ENCODE assay signal across 15 cellular contexts in genomic region chr1:243499711-243500110, GRCh38.
DNase-seq lines count a peak whose midpoint lies in the region; ATAC-seq and TF ChIP-seq lines count a peak whose summit lies in the region.
"Had no signal": no experiment of that assay in that cellular context is flagged by ENCODE, and none has a peak within 500 bp of the region (broad histone marks: within the 10 kb centered on the region; RNA-seq: fewer than 3 reads in every experiment).

No MANE protein-coding gene starts in this region.

- no peak overlapping the region for H3K27ac ChIP-seq in IMR-90 (ENCODE audit: insufficient read depth, low read length)
- no peak overlapping the region for H3K27ac ChIP-seq in esophagus muscularis mucosa (replicated peaks in 1 of 4)
- H3K27ac ChIP-seq in smooth muscle cell (ENCODE audit: low read depth), result peak overlapping the region; percentile 74
- H3K27ac ChIP-seq: C4-2B had no signal

- no peak overlapping the region for H4K5ac ChIP-seq in IMR-90 (ENCODE audit: low read depth, low read length)

- TF ChIP-seq EP300 in esophagus muscularis mucosa (IDR thresholded peaks at IDR 0.05), result no peak

- POLR2A ChIA-PET in IMR-90 (lab: Charles Lee; ENCODE audit: unreplicated experiment), result no interaction called here

- H3K23ac ChIP-seq in IMR-90 (ENCODE audit: low read depth, low read length), result no peak overlapping the region

- H2AK9ac ChIP-seq in IMR-90 (replicated peaks; ENCODE audit: low read depth, low read length, poor library complexity), result no peak overlapping the region

- no peak for TF ChIP-seq RAD21 in IMR-90 (IDR thresholded peaks at IDR 0.05; ENCODE audit: low read length)

- H2BK5ac ChIP-seq in IMR-90 (ENCODE audit: low read depth, low read length, poor library complexity, severe bottlenecking), result no peak overlapping the region

- H3K36me3 ChIP-seq in IMR-90 (ENCODE audit: control insufficient read depth, insufficient read depth, low read length) (peaks cover 3% of the 10 kb centered on the region), esophagus muscularis mucosa (peaks cover under 1 to 39% (median 11%) of the 10 kb centered on the region in 4 donors), smooth muscle cell (ENCODE audit: low read depth) (no peaks in the 10 kb centered on the region)

- no peak overlapping the region for H3K9ac ChIP-seq in IMR-90 (ENCODE audit: low read depth, low read length)
- H3K9ac ChIP-seq in smooth muscle cell (ENCODE audit: low read depth), result no peak overlapping the region
- H3K9ac ChIP-seq: GM23248 had no signal

- H4K20me1 ChIP-seq in IMR-90 (ENCODE audit: insufficient read depth, low read length), result no peaks in the 10 kb centered on the region
- no peaks in the 10 kb centered on the region for H4K20me1 ChIP-seq in smooth muscle cell (ENCODE audit: low read depth)

- dilution Hi-C loops in IMR-90 (cut with HindIII; ENCODE audit: low sequenced_read_pairs, unreplicated experiment), result no loop called here

- H3K14ac ChIP-seq in IMR-90 (replicated peaks; ENCODE audit: low read depth, low read length), result no peak overlapping the region

- H3K27me3 ChIP-seq in IMR-90 (ENCODE audit: control insufficient read depth, insufficient read depth, low read length) (no peaks in the 10 kb centered on the region), esophagus muscularis mucosa (no peaks in the 10 kb centered on the region), smooth muscle cell (ENCODE audit: low read depth) (no peaks in the 10 kb centered on the region)
- H3K27me3 ChIP-seq: BE2C had no signal

- H2BK15ac ChIP-seq in IMR-90 (ENCODE audit: low read depth, low read length), result no peak overlapping the region

- CTCF ChIA-PET in IMR-90 (lab: Yijun Ruan, JAX), result no interaction called here

- in situ Hi-C loops in IMR-90 (cut with MboI; ENCODE audit: low sequenced_read_pairs), result loop anchor here (25.0 kb wide), 1 partner anchor 788 kb away; no protein-coding TSS in a partner anchor

- no CpG with 5 or more reads among the region's 10 CpGs for WGBS in IMR-90 (ENCODE audit: extremely low coverage in 2 of 2, insufficient read length in 1 of 2), 2 experiments
- 95% methylated on average over 10 of the region's 10 CpGs for WGBS in esophagus muscularis mucosa
- WGBS in smooth muscle cell (ENCODE audit: low lambda C conversion rate), result 97% methylated on average over 10 of the region's 10 CpGs

- peaks cover 0 to under 1% of the 10 kb centered on the region in 2 donors for H3K36me3 Mint-ChIP-seq in activated T-cell treated with anti-CD3 and anti-CD28 coated beads, Interleukin-2, amount 50 U/mL, for 72 hours (ENCODE audit: insufficient read depth in 2 of 2)
- peaks cover 31% of the 10 kb centered on the region for H3K36me3 Mint-ChIP-seq in activated T-cell treated with anti-CD3 and anti-CD28 coated beads, Interleukin-2, amount 50 U/mL, for 4 hours (ENCODE audit: insufficient read depth)

- H3K18ac ChIP-seq in IMR-90 (ENCODE audit: low read depth, low read length), result no peak overlapping the region

- 0 out of 2 replicates have a peak overlapping the region, but pooled peaks have one; percentile 11 for H2AK5ac ChIP-seq in IMR-90 (ENCODE audit: low read depth, low read length)

- H3K79me2 ChIP-seq in smooth muscle cell (ENCODE audit: low read depth), result no peaks in the 10 kb centered on the region

- no peaks in the 10 kb centered on the region for H3K4me1 Mint-ChIP-seq in activated T-cell treated with anti-CD3 and anti-CD28 coated beads, Interleukin-2, amount 50 U/mL, for 72 hours (ENCODE audit: low read depth)
- no peaks in the 10 kb centered on the region for H3K4me1 Mint-ChIP-seq in activated T-cell treated with anti-CD3 and anti-CD28 coated beads, Interleukin-2, amount 50 U/mL, for 4 hours (ENCODE audit: low read depth)

- no peak overlapping the region for H2BK20ac ChIP-seq in IMR-90 (ENCODE audit: low read depth, low read length)

- BruUV-seq in IMR-90 (replicated peaks; lab: Mats Ljungman, UMichigan), result no TSS peak

- H3K27ac Mint-ChIP-seq in activated T-cell treated with anti-CD3 and anti-CD28 coated beads, Interleukin-2, amount 50 U/mL, for 72 hours, result peak overlapping the region; percentile 67
- H3K27ac Mint-ChIP-seq: IgD-negative memory B cell had no signal

- H3K9me3 ChIP-seq in IMR-90 (ENCODE audit: control insufficient read depth, insufficient read depth, low read length), result no peaks in the 10 kb centered on the region
- no peaks in the 10 kb centered on the region for H3K9me3 ChIP-seq in esophagus muscularis mucosa
- H3K9me3 ChIP-seq in smooth muscle cell (replicated peaks; ENCODE audit: low read depth), result no peaks in the 10 kb centered on the region
- H3K9me3 ChIP-seq: BE2C, Caco-2 had no signal

- H3K4me1 ChIP-seq in IMR-90 (ENCODE audit: control insufficient read depth, insufficient read depth, low read length), result peaks cover 16% of the 10 kb centered on the region
- peaks cover 15 to 29% (median 21%) of the 10 kb centered on the region in 4 donors for H3K4me1 ChIP-seq in esophagus muscularis mucosa
- peaks cover 9% of the 10 kb centered on the region for H3K4me1 ChIP-seq in smooth muscle cell (ENCODE audit: low read depth)
- H3K4me1 ChIP-seq: Caco-2 had no signal

- no peaks in the 10 kb centered on the region for H3K27me3 Mint-ChIP-seq in activated T-cell treated with anti-CD3 and anti-CD28 coated beads, Interleukin-2, amount 50 U/mL, for 72 hours (ENCODE audit: low read depth)
- no peaks in the 10 kb centered on the region for H3K27me3 Mint-ChIP-seq in activated T-cell treated with anti-CD3 and anti-CD28 coated beads, Interleukin-2, amount 50 U/mL, for 4 hours (ENCODE audit: low read depth)
- H3K27me3 Mint-ChIP-seq: CD8-positive, alpha-beta memory T cell; IgD-negative memory B cell had no signal

- TF ChIP-seq POLR2A in IMR-90 (IDR thresholded peaks at IDR 0.05; ENCODE audit: low read depth, low read length), result no peak
- TF ChIP-seq POLR2A in esophagus muscularis mucosa (IDR thresholded peaks at IDR 0.05; ENCODE audit: low read depth), result no peak

- H3K4me3 Mint-ChIP-seq in activated T-cell treated with anti-CD3 and anti-CD28 coated beads, Interleukin-2, amount 50 U/mL, for 72 hours, result no peak overlapping the region
- no peak overlapping the region for H3K4me3 Mint-ChIP-seq in activated T-cell treated with anti-CD3 and anti-CD28 coated beads, Interleukin-2, amount 50 U/mL, for 4 hours
- H3K4me3 Mint-ChIP-seq: CD8-positive, alpha-beta memory T cell; IgD-negative memory B cell had no signal

- no peak for DNase-seq in activated T-cell treated with anti-CD3 and anti-CD28 coated beads, Interleukin-2, amount 50 U/mL, for 72 hours
- no peak for DNase-seq in activated T-cell treated with anti-CD3 and anti-CD28 coated beads, Interleukin-2, amount 50 U/mL, for 4 hours
- no peak for DNase-seq in IMR-90
- DNase-seq in esophagus muscularis mucosa (ENCODE audit: extremely low spot score), result peak; percentile 66
- no peak for DNase-seq in smooth muscle cell (lab: John Stamatoyannopoulos, UW; ENCODE audit: unreplicated experiment)
- no peak for DNase-seq in GOT3 (lab: John Stamatoyannopoulos, UW)
- DNase-seq: BE2C; Caco-2; CD8-positive, alpha-beta memory T cell; GF-D8; GM23248; H7 had no signal

- peaks cover 3 to 9% of the 10 kb centered on the region in 2 experiments; a peak in 2 of 4 replicates for H3K79me1 ChIP-seq in IMR-90 (ENCODE audit: low read depth in 1 of 2, low read length in 2 of 2)

- H3F3A ChIP-seq in smooth muscle cell (ENCODE audit: low read depth), result no peaks in the 10 kb centered on the region

- H4K8ac ChIP-seq in IMR-90 (ENCODE audit: low read depth in 2 of 2, low read length in 2 of 2), result no peak overlapping the region

- H3K4me3 ChIP-seq in IMR-90 (ENCODE audit: insufficient read depth, low read depth, low read length) (no peak overlapping the region), esophagus muscularis mucosa (no peak overlapping the region), smooth muscle cell (no peak overlapping the region)
- H3K4me3 ChIP-seq: GM23248 had no signal

- peaks cover 3% of the 10 kb centered on the region for H3K9me1 ChIP-seq in IMR-90 (ENCODE audit: insufficient read depth, low read length)

- intact Hi-C loops in IMR-90 (cut with micrococcal nuclease) (no loop called here), esophagus muscularis mucosa (cut with DNase I) (no loop called here)

- no peak overlapping the region for H2BK120ac ChIP-seq in IMR-90 (ENCODE audit: low read depth, low read length)

- H3K4ac ChIP-seq in IMR-90 (ENCODE audit: low read depth, low read length), result no peak overlapping the region

- no peak overlapping the region for H4K91ac ChIP-seq in IMR-90 (ENCODE audit: insufficient read depth, low read depth, low read length)

- H3K9me3 Mint-ChIP-seq in activated T-cell treated with anti-CD3 and anti-CD28 coated beads, Interleukin-2, amount 50 U/mL, for 72 hours, result no peaks in the 10 kb centered on the region
- no peaks in the 10 kb centered on the region for H3K9me3 Mint-ChIP-seq in activated T-cell treated with anti-CD3 and anti-CD28 coated beads, Interleukin-2, amount 50 U/mL, for 4 hours
- H3K9me3 Mint-ChIP-seq: CD8-positive, alpha-beta memory T cell; IgD-negative memory B cell had no signal

- H3K4me2 ChIP-seq in IMR-90 (ENCODE audit: low read depth, low read length) (no peak overlapping the region), smooth muscle cell (no peak overlapping the region)

- no peak for TF ChIP-seq CTCF in IMR-90 (conservative IDR thresholded peaks at IDR 0.05; ENCODE audit: low read depth, low read length)
- TF ChIP-seq CTCF in esophagus muscularis mucosa (IDR thresholded peaks at IDR 0.05), result no peak
- TF ChIP-seq CTCF in smooth muscle cell (IDR thresholded peaks at IDR 0.05; ENCODE audit: borderline replicate concordance, insufficient read depth, poor library complexity, severe bottlenecking), result no peak

- H3K56ac ChIP-seq in IMR-90 (ENCODE audit: extremely low read depth, insufficient read depth, low read length), result no peak overlapping the region

- H2AFZ ChIP-seq in IMR-90 (replicated peaks; ENCODE audit: low read length, poor library complexity) (no peak overlapping the region), smooth muscle cell (ENCODE audit: low read depth) (no peak overlapping the region)
- H2AFZ ChIP-seq: GM23248 had no signal

- no peak for ATAC-seq in activated T-cell treated with anti-CD3 and anti-CD28 coated beads, Interleukin-2, amount 50 U/mL, for 72 hours (replicated peaks in 1 of 2)
- no peak for ATAC-seq in activated T-cell treated with anti-CD3 and anti-CD28 coated beads, Interleukin-2, amount 50 U/mL, for 4 hours
- ATAC-seq in IMR-90 (ENCODE audit: low read depth), result no peak
- ATAC-seq in GM18861 (IDR thresholded peaks at IDR 0.05; ENCODE audit: unreplicated experiment), result no peak

TF ChIP-seq in IMR-90, 13 proteins besides CTCF, POLR2A, EP300 and RAD21 (continues in another document):
- no peak for TF ChIP-seq ELK1 (IDR thresholded peaks at IDR 0.05; ENCODE audit: borderline replicate concordance, low read depth, low read length)
- TF ChIP-seq FOS (IDR thresholded peaks at IDR 0.05; ENCODE audit: low read depth, low read length), result no peak
